In genomic region chr10:22681783-22682183, GRCh38 we compare ENCODE assay signal across 9 cellular contexts. TPM values are rescaled to one million over a fixed set of nuclear protein-coding genes. Genes with fewer than 3 reads are reported as not detected.
DNase-seq lines count a peak whose midpoint lies in the region; ATAC-seq and TF ChIP-seq lines count a peak whose summit lies in the region.
"Had no signal": no experiment of that assay in that cellular context is flagged by ENCODE, and none has a peak within 500 bp of the region (broad histone marks: within the 10 kb centered on the region; RNA-seq: fewer than 3 reads in every experiment).

No MANE protein-coding gene starts in this region.

- DNase-seq in RPMI8226 (peak; percentile 68), body of pancreas (peak in 3 of 4 donors; percentile 36 to 53 (median 40)), natural killer cell (no peak), superior temporal gyrus (ENCODE audit: extremely low spot score) (no peak)

- H3K4me3 ChIP-seq in HEK293 (ENCODE audit: low read depth, low read length) (no peak overlapping the region), body of pancreas (no peak overlapping the region)

- no peaks in the 10 kb centered on the region for H3K9me3 ChIP-seq in HEK293 (ENCODE audit: control insufficient read depth, insufficient read depth, low read depth, low read length)
- H3K9me3 ChIP-seq in body of pancreas = no peaks in the 10 kb centered on the region

- no peaks in the 10 kb centered on the region for H3K27me3 ChIP-seq in body of pancreas

- H3K27ac ChIP-seq in HEK293 (ENCODE audit: extremely low read depth, low read depth, low read length) = no peak overlapping the region
- peak overlapping the region in 2 of 4 donors; percentile 12 to 36 for H3K27ac ChIP-seq in body of pancreas
- H3K27ac ChIP-seq: parathyroid adenoma had no signal

- intact Hi-C loops in body of pancreas (cut with DNase I) = no loop called here
- intact Hi-C loops in natural killer cell (cut with micrococcal nuclease) = loop anchor here (1.0 to 2.0 kb wide), 7 partner anchors 15 to 232 kb away; no protein-coding TSS in a partner anchor

- H3K36me3 ChIP-seq in HEK293 (ENCODE audit: control insufficient read depth in 2 of 2, insufficient read depth in 1 of 2, low read length in 2 of 2) = no peaks in the 10 kb centered on the region
- no peaks in the 10 kb centered on the region for H3K36me3 ChIP-seq in body of pancreas (replicated peaks in 1 of 2; ENCODE audit: insufficient read depth in 1 of 2, low read depth in 2 of 2)

- no peaks in the 10 kb centered on the region for H3K9me3 Mint-ChIP-seq in natural killer cell

- no peak for TF ChIP-seq POLR2A in body of pancreas (IDR thresholded peaks at IDR 0.05)

- peaks cover 22% of the 10 kb centered on the region for H3K4me1 ChIP-seq in HEK293 (ENCODE audit: control insufficient read depth, insufficient read depth, low read length)
- peaks cover 26% of the 10 kb centered on the region for H3K4me1 ChIP-seq in body of pancreas
- H3K4me1 ChIP-seq: parathyroid adenoma had no signal

- CTCF ChIA-PET in HEK293 (lab: Yijun Ruan, JAX) = interaction anchor here (0.5 to 0.7 kb wide), 2 partner anchors 204 to 632 kb away, joined by 3 read pairs; no protein-coding TSS in a partner anchor

- peak; percentile 60 for ATAC-seq in body of pancreas
- ATAC-seq in natural killer cell = peak; percentile 62 to 77 (median 65)
- no peak for ATAC-seq in HG02610 (IDR thresholded peaks at IDR 0.05; ENCODE audit: unreplicated experiment)
- ATAC-seq in HG03457 (IDR thresholded peaks at IDR 0.05; ENCODE audit: unreplicated experiment) = no peak
- ATAC-seq in HG02588 (IDR thresholded peaks at IDR 0.05; ENCODE audit: unreplicated experiment) = no peak

- H3K4me1 Mint-ChIP-seq in natural killer cell = peaks cover 86 to 90% of the 10 kb centered on the region in 2 donors

- peak overlapping the region; percentile 85 for H3K4me3 Mint-ChIP-seq in natural killer cell

- TF ChIP-seq CTCF in HEK293 (tag by site-specific recombination; IDR thresholded peaks at IDR 0.05) (no peak), body of pancreas (IDR thresholded peaks at IDR 0.05) (no peak), natural killer cell (IDR thresholded peaks at IDR 0.05) (no peak)

- H3K27ac Mint-ChIP-seq in natural killer cell = peak overlapping the region; percentile 92 to 99

- no peaks in the 10 kb centered on the region for H3K36me3 Mint-ChIP-seq in natural killer cell

- WGBS in body of pancreas, 2 donors = 58 to 68% methylated on average over 4 of the region's 4 CpGs

- H3K27me3 Mint-ChIP-seq in natural killer cell (ENCODE audit: low read depth in 2 of 2) = no peaks in the 10 kb centered on the region

- POLR2A ChIA-PET in HEK293 (lab: Yijun Ruan, JAX) = no interaction called here

TF ChIP-seq in HEK293, 187 proteins besides CTCF, POLR2A, EP300 and RAD21:
- TF ChIP-seq PRDM6 (tag by site-specific recombination; IDR thresholded peaks at IDR 0.05) (peak; percentile 68), ZNF660 (tag by site-specific recombination; IDR thresholded peaks at IDR 0.05) (0 out of 2 replicates have a peak, but pooled peaks have one; percentile 33), FEZF1 (tag by site-specific recombination; IDR thresholded peaks at IDR 0.05) (0 out of 2 replicates have a peak, but pooled peaks have one; percentile 31), MEIS1 (CRISPR knock-in tag; IDR thresholded peaks at IDR 0.05; ENCODE audit: borderline replicate concordance) (no peak), SP7 (tag by site-specific recombination; IDR thresholded peaks at IDR 0.05) (0 out of 2 replicates have a peak, but pooled peaks have one; percentile 24)

RNA-seq across cellular contexts. Expression of gene PIP4K2A, which starts 32.6 kb away (rescaled TPM):
- total RNA-seq in body of pancreas (1 to 10 TPM; 3.6 to 7.8 TPM), natural killer cell (100 to 1,000 TPM; 311 to 423 (median 405) TPM)

Comparison
In these comparisons a context has a peak if more than half of its experiments do, and no peak if none do; other contexts are left out.
1. DNase-seq: peak in RPMI8226 (single experiment) and body of pancreas (3 of 4); none in natural killer cell (single experiment) and superior temporal gyrus (single experiment).
2. ATAC-seq: peak in body of pancreas (single experiment) and natural killer cell (3 of 3); none in HG02610 (single experiment), HG03457 (single experiment) and HG02588 (single experiment).
3. RNA of gene PIP4K2A, which starts 32.6 kb away (total RNA-seq): 311 to 423 TPM in natural killer cell; 3.6 to 7.8 TPM in body of pancreas; every median in the first group is over 10 times any median in the second.